Comparison of ENCODE assay signal across 9 cellular contexts in the genomic region with DNA sequence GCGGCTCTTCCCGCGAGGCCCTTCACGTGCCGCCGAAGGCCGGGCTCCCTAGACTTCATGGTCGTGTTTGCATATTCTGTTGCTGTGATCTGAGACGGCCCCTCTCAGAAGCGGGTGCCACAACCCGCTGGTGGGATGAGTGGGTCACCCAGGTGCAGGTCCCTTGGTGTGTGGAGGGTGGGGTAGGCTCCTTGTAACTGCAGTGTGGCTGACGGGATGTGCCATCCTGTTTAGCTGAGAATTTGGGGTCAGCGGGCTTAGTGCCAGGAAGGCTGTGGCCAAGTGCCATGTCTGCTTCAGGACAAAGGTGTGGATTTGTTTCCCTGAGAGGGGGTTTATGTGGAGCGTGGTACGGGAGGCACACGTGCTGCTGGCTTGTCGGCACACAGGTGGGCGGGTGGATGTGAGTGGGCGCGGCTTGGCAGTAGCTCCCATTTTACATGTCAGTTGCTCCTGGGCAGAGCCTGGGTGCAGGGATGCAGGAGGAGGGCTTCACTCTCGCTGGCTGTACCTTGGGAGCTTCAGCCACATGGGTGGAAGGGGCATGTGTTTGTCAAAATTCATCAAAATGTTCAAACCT. TPM values are rescaled to one million over a fixed set of nuclear protein-coding genes. Genes with fewer than 3 reads are reported as not detected.
DNase-seq lines count a peak whose midpoint lies in the region; ATAC-seq and TF ChIP-seq lines count a peak whose summit lies in the region.
"Had no signal": no experiment of that assay in that cellular context is flagged by ENCODE, and none has a peak within 500 bp of the region (broad histone marks: within the 10 kb centered on the region; RNA-seq: fewer than 3 reads in every experiment).

No MANE protein-coding gene starts in this region.

- H3K27me3 ChIP-seq in AG04450 (ENCODE audit: control insufficient read depth, insufficient read depth, low read length): no peaks in the 10 kb centered on the region
- H3K27me3 ChIP-seq in breast epithelium: no peaks in the 10 kb centered on the region
- H3K27me3 ChIP-seq in lung (ENCODE audit: control insufficient read depth, insufficient read depth): no peaks in the 10 kb centered on the region

- H3K9me3 ChIP-seq in AG04450 (ENCODE audit: control insufficient read depth, insufficient read depth, low read length) (peaks cover 10% of the 10 kb centered on the region; the same call in 1 of the 2 replicates), breast epithelium (no peaks in the 10 kb centered on the region), lung (ENCODE audit: control insufficient read depth in 2 of 2, insufficient read depth in 1 of 2, low read length in 1 of 2) (no peaks in the 10 kb centered on the region)

- TF ChIP-seq CTCF in AG04450 (IDR thresholded peaks at IDR 0.05; ENCODE audit: low read depth, low read length) (no peak), breast epithelium (IDR thresholded peaks at IDR 0.05) (no peak), lung (IDR thresholded peaks at IDR 0.05; ENCODE audit: control extremely low read depth, extremely low read depth) (no peak)

- DNase-seq in AG04450 (ENCODE audit: low read depth, low spot score) (no peak), breast epithelium (ENCODE audit: low spot score in 2 of 2) (no peak), lung (ENCODE audit: low spot score) (peak; percentile 35), OCI-M1 (lab: John Stamatoyannopoulos, UW) (no peak), NCI-H345 (lab: John Stamatoyannopoulos, UW) (no peak)
- DNase-seq: activated CD4-positive, alpha-beta T cell treated with anti-CD3 and anti-CD28 coated beads for 48 hours had no signal

- H3K27ac ChIP-seq in AG04450 (ENCODE audit: low read depth, low read length) (peak overlapping the region; percentile 61), breast epithelium (peak overlapping the region; percentile 57 to 76), lung (ENCODE audit: low read depth in 1 of 2, low read length in 1 of 2) (peak overlapping the region in 1 of 2 donors; percentile 7)

- CTCF ChIA-PET in AG04450 (lab: Charles Lee): no interaction called here

- POLR2A ChIA-PET in AG04450 (lab: Yijun Ruan, JAX): interaction anchor here (0.6 kb wide), 1 partner anchor 12 kb away, joined by 4 read pairs; no protein-coding TSS in a partner anchor

- no peak for TF ChIP-seq EP300 in Ishikawa (IDR thresholded peaks at IDR 0.05; ENCODE audit: borderline replicate concordance)

- H3K4me3 ChIP-seq in AG04450 (ENCODE audit: low read depth, low read length) (no peak overlapping the region; the same call in 1 of the 2 replicates), breast epithelium (peak overlapping the region in 2 of 3 donors; percentile 39 to 57), lung (no peak overlapping the region)

- H3K4me1 ChIP-seq in breast epithelium: peaks cover 7 to 8% of the 10 kb centered on the region in 2 donors
- H3K4me1 ChIP-seq in lung (ENCODE audit: control insufficient read depth in 2 of 2, insufficient read depth in 2 of 2, low read length in 2 of 2): peaks cover 0 to 7% of the 10 kb centered on the region in 2 donors

- TF ChIP-seq RAD21 in Ishikawa (IDR thresholded peaks at IDR 0.05; ENCODE audit: low read depth): no peak

- TF ChIP-seq POLR2A in breast epithelium (IDR thresholded peaks at IDR 0.05): no peak

- intact Hi-C loops in breast epithelium (cut with DNase I; ENCODE audit: low total_unique reads): no loop called here

- ATAC-seq in lung (ENCODE audit: insufficient read depth, low FRiP score) (no peak), GM21390 (IDR thresholded peaks at IDR 0.05; ENCODE audit: unreplicated experiment) (no peak), HG03280 (IDR thresholded peaks at IDR 0.05; ENCODE audit: unreplicated experiment) (no peak)

- WGBS in lung, 2 donors: 74 to 82% methylated on average over 21 of the region's 21 CpGs

- H3K36me3 ChIP-seq in breast epithelium (no peaks in the 10 kb centered on the region), lung (ENCODE audit: control insufficient read depth in 2 of 2, insufficient read depth in 2 of 2, low read length in 2 of 2) (peaks cover 0 to 16% of the 10 kb centered on the region in 2 donors)

TF ChIP-seq in Ishikawa, 13 proteins besides CTCF, POLR2A, EP300 and RAD21:
- TF ChIP-seq, protein P1, sequence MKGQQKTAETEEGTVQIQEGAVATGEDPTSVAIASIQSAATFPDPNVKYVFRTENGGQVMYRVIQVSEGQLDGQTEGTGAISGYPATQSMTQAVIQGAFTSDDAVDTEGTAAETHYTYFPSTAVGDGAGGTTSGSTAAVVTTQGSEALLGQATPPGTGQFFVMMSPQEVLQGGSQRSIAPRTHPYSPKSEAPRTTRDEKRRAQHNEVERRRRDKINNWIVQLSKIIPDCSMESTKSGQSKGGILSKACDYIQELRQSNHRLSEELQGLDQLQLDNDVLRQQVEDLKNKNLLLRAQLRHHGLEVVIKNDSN (IDR thresholded peaks at IDR 0.05): peak; percentile 39; the same call in 1 of the 2 replicates
- TF ChIP-seq ZBTB7A (IDR thresholded peaks at IDR 0.05; ENCODE audit: low read depth): no peak
- TF ChIP-seq, protein P2, sequence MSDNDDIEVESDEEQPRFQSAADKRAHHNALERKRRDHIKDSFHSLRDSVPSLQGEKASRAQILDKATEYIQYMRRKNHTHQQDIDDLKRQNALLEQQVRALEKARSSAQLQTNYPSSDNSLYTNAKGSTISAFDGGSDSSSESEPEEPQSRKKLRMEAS (IDR thresholded peaks at IDR 0.05): 0 out of 2 replicates have a peak, but pooled peaks have one; percentile 13
- TF ChIP-seq TCF12 (IDR thresholded peaks at IDR 0.05; ENCODE audit: low read depth): no peak
TF ChIP-seq in Ishikawa: peak in this region for 2.

RNA-seq across cellular contexts. Expression of a gene that starts 9.2 kb away (rescaled TPM):
- not detected in 2 replicates for polyA plus RNA-seq in AG04450 (2011; rRNA removed)
- not detected in 2 replicates for polyA minus RNA-seq in AG04450 (2011; rRNA and poly(A)+ RNA removed)
- under 1 TPM in 2 of 3 donors, not detected in 1; 0.66 to 0.73 TPM for total RNA-seq in breast epithelium
- 1 to 10 TPM in 1 of 2 donors, under 1 TPM in 1; 0.31 to 2.5 TPM for total RNA-seq in lung
- polyA plus RNA-seq in lung: under 1 TPM; 0.44 to 0.79 TPM

RNA-seq across cellular contexts. Expression of a gene that starts 14.5 kb away (rescaled TPM):
- polyA plus RNA-seq in AG04450 (2011; rRNA removed): 58.3 and 69.5 TPM in 2 replicates
- polyA minus RNA-seq in AG04450 (2011; rRNA and poly(A)+ RNA removed): 35.2 and 39.7 TPM in 2 replicates
- total RNA-seq in breast epithelium: 100 to 1,000 TPM; 108 to 136 (median 130) TPM
- 10 to 100 TPM; 36.1 to 89.8 TPM for total RNA-seq in lung
- 100 to 1,000 TPM; 138 to 200 TPM for polyA plus RNA-seq in lung

RNA-seq across cellular contexts. Expression of a gene that starts 20.0 kb away (rescaled TPM):
- polyA plus RNA-seq in AG04450 (2011; rRNA removed) (6.7 and 10.8 TPM in 2 replicates), lung (100 to 1,000 TPM in 1 of 2 donors, 10 to 100 TPM in 1; 45.0 to 109 TPM)
- 1.6 and 1.9 TPM in 2 replicates for polyA minus RNA-seq in AG04450 (2011; rRNA and poly(A)+ RNA removed)
- total RNA-seq in breast epithelium (10 to 100 TPM; 26.8 to 39.7 (median 34.9) TPM), lung (10 to 100 TPM in 1 of 2 donors, 1 to 10 TPM in 1; 9.1 to 61.6 TPM)

RNA-seq across cellular contexts. Expression of a gene that starts 27.5 kb away (rescaled TPM):
- polyA plus RNA-seq in AG04450 (2011; rRNA removed) (2.1 and 2.5 TPM in 2 replicates), lung (10 to 100 TPM; 18.6 to 33.4 TPM)
- 2.8 and 3.5 TPM in 2 replicates for polyA minus RNA-seq in AG04450 (2011; rRNA and poly(A)+ RNA removed)
- total RNA-seq in breast epithelium (10 to 100 TPM in 2 of 3 donors, 1 to 10 TPM in 1; 9.6 to 26.9 (median 22.7) TPM), lung (10 to 100 TPM; 22.4 to 74.2 TPM)

RNA-seq across cellular contexts. Expression of a gene that starts 31.8 kb away (rescaled TPM):
- polyA plus RNA-seq in AG04450 (2011; rRNA removed) (4.2 and 6.1 TPM in 2 replicates), lung (10 to 100 TPM; 34.0 to 53.8 TPM)
- polyA minus RNA-seq in AG04450 (2011; rRNA and poly(A)+ RNA removed): 3.5 and 3.6 TPM in 2 replicates
- total RNA-seq in breast epithelium (10 to 100 TPM; 17.6 to 29.1 (median 20.6) TPM), lung (10 to 100 TPM; 25.1 to 58.9 TPM)

Comparison
In these comparisons a context has a peak if more than half of its experiments do, and no peak if none do; other contexts are left out.
1. H3K4me3 ChIP-seq: peak in breast epithelium (2 of 3); none in AG04450 (single experiment) and lung (single experiment).